ENCODE assay signal across 10 cellular contexts in the genomic region with DNA sequence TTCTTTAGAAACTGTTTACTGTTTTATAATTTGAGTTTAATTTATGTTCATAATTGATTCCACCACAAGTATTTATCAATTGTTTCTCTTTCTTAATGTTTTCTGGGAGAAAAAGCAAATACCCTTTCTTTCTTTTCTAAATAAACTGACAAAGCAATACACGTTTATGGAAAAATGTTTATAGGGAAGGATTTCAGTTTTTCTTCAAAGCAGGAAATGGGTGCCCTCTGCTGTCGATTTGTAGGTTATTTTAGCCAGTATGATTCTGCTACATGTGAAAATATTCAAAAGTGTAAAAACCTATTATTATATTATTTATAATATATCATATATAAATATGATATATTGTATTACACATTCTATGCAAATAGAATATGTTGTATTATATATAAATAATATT.
DNase-seq lines count a peak whose midpoint lies in the region; ATAC-seq, FAIRE-seq and TF ChIP-seq lines count a peak whose summit lies in the region.
"Had no signal": no experiment of that assay in that cellular context is flagged by ENCODE, and none has a peak within 500 bp of the region (broad histone marks: within the 10 kb centered on the region; RNA-seq: fewer than 3 reads in every experiment).

No MANE protein-coding gene starts in this region.

- POLR2A ChIA-PET in GM10248 (lab: Yijun Ruan, JAX) = no interaction called here

- no peak overlapping the region for H3K4me3 ChIP-seq in MM.1S (ENCODE audit: low read length)
- H3K4me3 ChIP-seq: thoracic aorta had no signal

- no peaks in the 10 kb centered on the region for H3K27me3 ChIP-seq in MM.1S (replicated peaks; ENCODE audit: insufficient read depth, low read length)

- no peak overlapping the region for H3K27ac ChIP-seq in MM.1S (ENCODE audit: low read length)
- H3K27ac ChIP-seq: thoracic aorta had no signal

- no peaks in the 10 kb centered on the region for H3K79me2 ChIP-seq in MM.1S (ENCODE audit: low read length)

- no peak for TF ChIP-seq POLR2A in GM12892 (IDR thresholded peaks at IDR 0.05; ENCODE audit: low read depth, low read length)

- no peak overlapping the region for H3K9ac ChIP-seq in MM.1S (ENCODE audit: low read length)

- H2AFZ ChIP-seq in MM.1S (ENCODE audit: low read length) = no peak overlapping the region

- ATAC-seq in GM18907 (IDR thresholded peaks at IDR 0.05; ENCODE audit: unreplicated experiment) = no peak

- H4K20me1 ChIP-seq in MM.1S (ENCODE audit: insufficient read depth, low read length) = no peaks in the 10 kb centered on the region

- peak; percentile 14; the same call in 1 of the 2 replicates for TF ChIP-seq CTCF in MM.1S (IDR thresholded peaks at IDR 0.05; ENCODE audit: low read length)
- TF ChIP-seq CTCF in GM10248 (IDR thresholded peaks at IDR 0.05; ENCODE audit: control extremely low read depth, extremely low read depth, low read depth, missing control alignments) = no peak

- no peaks in the 10 kb centered on the region for H3K9me3 ChIP-seq in MM.1S (replicated peaks; ENCODE audit: insufficient read depth, low read length)
- H3K9me3 ChIP-seq: thoracic aorta had no signal

- CTCF ChIA-PET in GM10248 (lab: Yijun Ruan, JAX) = interaction anchor here (1.3 kb wide), 1 partner anchor 11 kb away, joined by 3 read pairs; no protein-coding TSS in a partner anchor

- no peaks in the 10 kb centered on the region for H3K9me2 ChIP-seq in MM.1S (replicated peaks; ENCODE audit: insufficient read depth, low read length)

- H3K4me2 ChIP-seq in MM.1S (ENCODE audit: low read depth, low read length) = no peak overlapping the region

- no peaks in the 10 kb centered on the region for H3K4me1 ChIP-seq in MM.1S (ENCODE audit: low read length)

- no peak for FAIRE-seq in GM12892 (lab: Jason Lieb, UNC)

- no peaks in the 10 kb centered on the region for H3F3A ChIP-seq in MM.1S (ENCODE audit: insufficient read depth, low read length)

- peak; percentile 17 for DNase-seq in D341Med (ENCODE audit: low spot score)
- DNase-seq in MM.1S = peak; percentile 19
- peak; percentile 48 for DNase-seq in astrocyte of the hippocampus (ENCODE audit: low read depth, low spot score)
- DNase-seq in lung microvascular endothelial cell (ENCODE audit: low read depth in 2 of 2) = peak; percentile 2 to 79
- DNase-seq in GM10248 (ENCODE audit: extremely low spot score) = no peak
- no peak for DNase-seq in GM12892 (ENCODE audit: insufficient read length)
- DNase-seq in NCI-H446 (lab: John Stamatoyannopoulos, UW) = no peak
- DNase-seq: activated T-cell treated with anti-CD3 and anti-CD28 coated beads for 4 hours had no signal

- no peaks in the 10 kb centered on the region for H3K36me3 ChIP-seq in MM.1S (replicated peaks; ENCODE audit: insufficient read depth, low read length)
- H3K36me3 ChIP-seq: thoracic aorta had no signal

Comparison
In these comparisons a context has a peak if more than half of its experiments do, and no peak if none do; other contexts are left out.
1. DNase-seq: peak in D341Med (single experiment), MM.1S (single experiment), astrocyte of the hippocampus (single experiment) and lung microvascular endothelial cell (2 of 2); none in GM10248 (single experiment), GM12892 (single experiment) and NCI-H446 (0 of 2).